Comparison of ENCODE assay signal across 6 cellular contexts in genomic region chr14:19289669-19290068, GRCh38.
DNase-seq lines count a peak whose midpoint lies in the region; TF ChIP-seq lines count a peak whose summit lies in the region.
"Not testable (repeated sequence)": the region's sequence is repeated elsewhere in the genome, so short reads cannot be mapped to it uniquely, and the experiment has no call there.

No MANE protein-coding gene starts in this region.

- not testable (repeated sequence) for H3K9me3 ChIP-seq in Caco-2, esophagus muscularis mucosa

- H3K27ac ChIP-seq in esophagus muscularis mucosa (replicated peaks in 1 of 4): not testable (repeated sequence)

- not testable (repeated sequence) for TF ChIP-seq POLR2A in esophagus muscularis mucosa (IDR thresholded peaks at IDR 0.05; ENCODE audit: low read depth)

- TF ChIP-seq EP300 in esophagus muscularis mucosa (IDR thresholded peaks at IDR 0.05): not testable (repeated sequence)

- 50% methylated on average over 2 of the region's 3 CpGs for WGBS in esophagus muscularis mucosa

- not testable (repeated sequence) for H3K4me1 Mint-ChIP-seq in Caco-2 (ENCODE audit: low read depth, unreplicated experiment)

- not testable (repeated sequence) for H3K36me3 Mint-ChIP-seq in Caco-2 (ENCODE audit: insufficient read depth, unreplicated experiment)

- POLR2A ChIA-PET in Caco-2 (lab: Charles Lee): not testable (repeated sequence)

- DNase-seq in Caco-2: peak; percentile 13 to 17
- peak; percentile 6 for DNase-seq in NCI-H460 (ENCODE audit: extremely low read depth, low read depth)
- DNase-seq in RPMI7951 (ENCODE audit: low read depth): peak; percentile 29
- peak; percentile 4 for DNase-seq in activated naive CD4-positive, alpha-beta T cell treated with anti-CD3 and anti-CD28 coated beads, Interleukin-2, amount 50 U/mL, for 16 hours
- peak; percentile 91 for DNase-seq in esophagus muscularis mucosa (ENCODE audit: extremely low spot score)
- peak; percentile 60 to 71 for DNase-seq in lung microvascular endothelial cell (ENCODE audit: low read depth in 2 of 2)

- not testable (repeated sequence) for H3K27me3 Mint-ChIP-seq in Caco-2 (ENCODE audit: insufficient read depth, unreplicated experiment)

- H3K27me3 ChIP-seq in Caco-2 (replicated peaks; ENCODE audit: control insufficient read depth, insufficient read depth, low read length); esophagus muscularis mucosa: not testable (repeated sequence)

- H3K4me3 ChIP-seq in Caco-2 (ENCODE audit: low read depth, low read length); esophagus muscularis mucosa: not testable (repeated sequence)

- not testable (repeated sequence) for H3K36me3 ChIP-seq in Caco-2 (ENCODE audit: control insufficient read depth, insufficient read depth, low read length); esophagus muscularis mucosa

- not testable (repeated sequence) for H3K4me1 ChIP-seq in Caco-2, esophagus muscularis mucosa

- intact Hi-C loops in Caco-2 (cut with micrococcal nuclease; ENCODE audit: unreplicated experiment); esophagus muscularis mucosa (cut with DNase I): not testable (repeated sequence)

- BruUV-seq in Caco-2 (replicated peaks; lab: Mats Ljungman, UMichigan): not testable (repeated sequence)

- not testable (repeated sequence) for H3K4me3 Mint-ChIP-seq in Caco-2 (ENCODE audit: unreplicated experiment)

- H3K9me3 Mint-ChIP-seq in Caco-2 (ENCODE audit: unreplicated experiment): not testable (repeated sequence)

- TF ChIP-seq CTCF in Caco-2 (IDR thresholded peaks at IDR 0.05; ENCODE audit: insufficient read depth in 1 of 2, low read depth in 1 of 2, low read length in 1 of 2, severe bottlenecking in 1 of 2, unreplicated experiment in 1 of 2); esophagus muscularis mucosa (IDR thresholded peaks at IDR 0.05): not testable (repeated sequence)

- CTCF ChIA-PET in Caco-2 (lab: Charles Lee): not testable (repeated sequence)

- not testable (repeated sequence) for H3K27ac Mint-ChIP-seq in Caco-2 (ENCODE audit: unreplicated experiment)

Comparison
In these comparisons a context has a peak if more than half of its experiments do, and no peak if none do; other contexts are left out.
1. DNase-seq: peak in every context shown above with its lines; median percentile 91 in esophagus muscularis mucosa; 66 in lung microvascular endothelial cell; 29 in RPMI7951; 15 in Caco-2; 6 in NCI-H460; 4 in activated naive CD4-positive, alpha-beta T cell treated with anti-CD3 and anti-CD28 coated beads, Interleukin-2, amount 50 U/mL, for 16 hours.